9 cellular contexts compared by ENCODE assay signal in the genomic region with DNA sequence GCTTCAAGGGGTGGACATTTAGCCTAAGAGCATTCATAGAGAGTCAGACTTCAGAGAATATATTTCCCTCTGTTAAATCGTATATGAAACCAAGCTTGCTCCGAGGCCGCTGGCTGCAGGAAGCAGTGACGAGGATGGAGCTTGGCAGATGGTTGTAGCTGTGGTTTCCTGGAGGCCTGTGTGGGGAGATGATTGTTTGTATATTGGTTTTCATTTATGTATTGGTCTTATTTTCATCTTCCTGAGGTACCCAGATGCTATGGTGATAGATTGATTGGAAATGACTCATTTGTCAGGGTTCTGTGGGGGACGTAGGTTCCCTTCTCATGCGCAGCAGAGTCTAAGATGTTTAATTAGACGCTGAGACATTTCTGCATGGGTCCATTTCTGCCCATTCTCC. TPM values are rescaled to one million over a fixed set of nuclear protein-coding genes. Genes with fewer than 3 reads are reported as not detected.
DNase-seq lines count a peak whose midpoint lies in the region; ATAC-seq and TF ChIP-seq lines count a peak whose summit lies in the region.
"Had no signal": no experiment of that assay in that cellular context is flagged by ENCODE, and none has a peak within 500 bp of the region (broad histone marks: within the 10 kb centered on the region; RNA-seq: fewer than 3 reads in every experiment).

No MANE protein-coding gene starts in this region.

- DNase-seq in AML-193 (lab: John Stamatoyannopoulos, UW): peak; percentile 44 to 54
- DNase-seq in activated CD4-positive, alpha-beta T cell treated with anti-CD3 and anti-CD28 coated beads, Interleukin-2, amount 10 ng/mL, durations not matched to agents 7 days and 5 days: peak; percentile 88
- peak; percentile 47 to 71 (median 59) for DNase-seq in effector memory CD4-positive, alpha-beta T cell
- peak; percentile 43 for DNase-seq in stimulated activated CD4-positive, alpha-beta T cell treated with anti-CD3 and anti-CD28 coated beads, Interleukin-4, amount 100 ng/mL, for 1 hour
- DNase-seq in suprapubic skin (ENCODE audit: low spot score in 2 of 2): no peak
- no peak for DNase-seq in NCI-H1048 (lab: John Stamatoyannopoulos, UW)

- H3K27me3 Mint-ChIP-seq in activated CD4-positive, alpha-beta T cell treated with anti-CD3 and anti-CD28 coated beads, Interleukin-2, amount 10 ng/mL, durations not matched to agents 7 days and 5 days: peaks cover 50% of the 10 kb centered on the region

- ATAC-seq in HG03108 (IDR thresholded peaks at IDR 0.05; ENCODE audit: unreplicated experiment) (peak; percentile 78), esophagus mucosa (no peak)

- H3K27ac Mint-ChIP-seq in activated CD4-positive, alpha-beta T cell treated with anti-CD3 and anti-CD28 coated beads, Interleukin-2, amount 10 ng/mL, durations not matched to agents 7 days and 5 days: peak overlapping the region; percentile 88

- no peak for TF ChIP-seq CTCF in suprapubic skin (IDR thresholded peaks at IDR 0.05)

- no peaks in the 10 kb centered on the region for H3K27me3 ChIP-seq in effector memory CD4-positive, alpha-beta T cell (replicated peaks; ENCODE audit: control insufficient read depth, insufficient read depth, low read length, poor library complexity, severe bottlenecking)
- H3K27me3 ChIP-seq in suprapubic skin: no peaks in the 10 kb centered on the region

- TF ChIP-seq EP300 in suprapubic skin (IDR thresholded peaks at IDR 0.05): no peak

- peak overlapping the region; percentile 29 for H3K4me3 ChIP-seq in effector memory CD4-positive, alpha-beta T cell (ENCODE audit: insufficient read depth, low read depth, low read length, poor library complexity, severe bottlenecking)
- H3K4me3 ChIP-seq in suprapubic skin: no peak overlapping the region

- POLR2A ChIA-PET in activated CD4-positive, alpha-beta T cell treated with anti-CD3 and anti-CD28 coated beads, Interleukin-2, amount 10 ng/mL, durations not matched to agents 7 days and 5 days (lab: Charles Lee): interaction anchor here (0.7 to 1.6 kb wide), 2 partner anchors 11 to 22 kb away, joined by 4 to 6 read pairs; no protein-coding TSS in a partner anchor

- peaks cover 61% of the 10 kb centered on the region for H3K36me3 Mint-ChIP-seq in activated CD4-positive, alpha-beta T cell treated with anti-CD3 and anti-CD28 coated beads, Interleukin-2, amount 10 ng/mL, durations not matched to agents 7 days and 5 days (ENCODE audit: low read depth)

- 49% methylated on average over 7 of the region's 7 CpGs for WGBS in suprapubic skin

- peak overlapping the region; percentile 79 for H3K27ac ChIP-seq in effector memory CD4-positive, alpha-beta T cell (ENCODE audit: insufficient read depth, low read length, poor library complexity, severe bottlenecking)
- no peak overlapping the region for H3K27ac ChIP-seq in suprapubic skin
- H3K27ac ChIP-seq: VCaP had no signal

- TF ChIP-seq POLR2A in suprapubic skin (IDR thresholded peaks at IDR 0.05): no peak

- peaks cover 32% of the 10 kb centered on the region for H3K4me1 ChIP-seq in effector memory CD4-positive, alpha-beta T cell (ENCODE audit: control insufficient read depth, insufficient read depth, low read length, poor library complexity, severe bottlenecking)
- peaks cover 18% of the 10 kb centered on the region for H3K4me1 ChIP-seq in suprapubic skin

- peaks cover 4% of the 10 kb centered on the region for H3K36me3 ChIP-seq in effector memory CD4-positive, alpha-beta T cell (ENCODE audit: control insufficient read depth, insufficient read depth, low read length)
- H3K36me3 ChIP-seq in suprapubic skin: no peaks in the 10 kb centered on the region

- H3K9me3 Mint-ChIP-seq in activated CD4-positive, alpha-beta T cell treated with anti-CD3 and anti-CD28 coated beads, Interleukin-2, amount 10 ng/mL, durations not matched to agents 7 days and 5 days: peaks cover 17% of the 10 kb centered on the region

- H3K9me3 ChIP-seq in effector memory CD4-positive, alpha-beta T cell (ENCODE audit: control insufficient read depth, low read length): no peaks in the 10 kb centered on the region
- H3K9me3 ChIP-seq in suprapubic skin: no peaks in the 10 kb centered on the region

- H3K4me3 Mint-ChIP-seq in activated CD4-positive, alpha-beta T cell treated with anti-CD3 and anti-CD28 coated beads, Interleukin-2, amount 10 ng/mL, durations not matched to agents 7 days and 5 days: peak overlapping the region; percentile 55

- H3K4me1 Mint-ChIP-seq in activated CD4-positive, alpha-beta T cell treated with anti-CD3 and anti-CD28 coated beads, Interleukin-2, amount 10 ng/mL, durations not matched to agents 7 days and 5 days: peaks cover 76% of the 10 kb centered on the region

- CTCF ChIA-PET in activated CD4-positive, alpha-beta T cell treated with anti-CD3 and anti-CD28 coated beads, Interleukin-2, amount 10 ng/mL, durations not matched to agents 7 days and 5 days (lab: Charles Lee): interaction anchor here (0.7 to 2.1 kb wide), 6 partner anchors 10 to 24 kb away, joined by 3 to 8 read pairs (median 4); no protein-coding TSS in a partner anchor

RNA-seq across cellular contexts. Expression of gene MAN1C1, which starts 26.1 kb away (rescaled TPM):
- 10 to 100 TPM; 28.9 to 31.1 TPM for total RNA-seq in activated CD4-positive, alpha-beta T cell treated with anti-CD3 and anti-CD28 coated beads, Interleukin-2, amount 10 ng/mL, durations not matched to agents 7 days and 5 days
- total RNA-seq in suprapubic skin: 10 to 100 TPM in 1 of 4 donors, 1 to 10 TPM in 3; 7.3 to 15.2 (median 8.0) TPM
- 2.6 TPM for total RNA-seq in esophagus mucosa

Comparison
In these comparisons a context has a peak if more than half of its experiments do, and no peak if none do; other contexts are left out.
1. DNase-seq: peak in AML-193 (2 of 2), activated CD4-positive, alpha-beta T cell treated with anti-CD3 and anti-CD28 coated beads, Interleukin-2, amount 10 ng/mL, durations not matched to agents 7 days and 5 days (single experiment), effector memory CD4-positive, alpha-beta T cell (3 of 3) and stimulated activated CD4-positive, alpha-beta T cell treated with anti-CD3 and anti-CD28 coated beads, Interleukin-4, amount 100 ng/mL, for 1 hour (single experiment); none in suprapubic skin (0 of 2) and NCI-H1048 (single experiment).